ENCODE assay signal across 25 cellular contexts in the genomic region with DNA sequence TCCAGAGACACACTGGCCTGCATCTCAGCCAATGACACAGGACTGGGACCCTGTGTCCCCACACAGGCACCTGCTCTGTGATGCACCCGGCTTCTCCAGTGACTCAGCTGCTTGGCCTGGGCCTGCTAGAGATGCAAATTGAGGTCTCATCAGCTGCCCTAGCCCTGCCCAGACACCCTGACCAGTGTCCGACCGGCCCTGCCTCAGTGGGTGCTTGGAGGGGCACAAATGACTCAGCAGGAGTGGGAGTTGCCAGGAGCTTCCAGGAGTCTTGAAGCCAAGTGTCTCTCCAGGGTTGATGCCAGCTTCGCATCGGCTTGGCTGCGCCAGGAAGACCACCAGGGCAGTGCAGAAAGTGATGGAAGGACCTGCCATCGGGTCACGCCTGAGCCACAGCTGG.
DNase-seq lines count a peak whose midpoint lies in the region; ATAC-seq, FAIRE-seq and TF ChIP-seq lines count a peak whose summit lies in the region.
"Had no signal": no experiment of that assay in that cellular context is flagged by ENCODE, and none has a peak within 500 bp of the region (broad histone marks: within the 10 kb centered on the region; RNA-seq: fewer than 3 reads in every experiment).

No MANE protein-coding gene starts in this region.

- in situ Hi-C loops in IMR-90 (cut with MboI; ENCODE audit: low sequenced_read_pairs), result no loop called here

- H2BK5ac ChIP-seq in IMR-90 (ENCODE audit: low read depth, low read length, poor library complexity, severe bottlenecking) (no peak overlapping the region), neuronal stem cell (ENCODE audit: low read length) (no peak overlapping the region)

- H3K79me1 ChIP-seq in IMR-90 (ENCODE audit: low read depth in 1 of 2, low read length in 2 of 2), result no peaks in the 10 kb centered on the region
- H3K79me1 ChIP-seq in neuronal stem cell (ENCODE audit: low read depth, low read length), result no peaks in the 10 kb centered on the region

- H2BK15ac ChIP-seq in IMR-90 (ENCODE audit: low read depth, low read length), result no peak overlapping the region
- peak overlapping the region; percentile 6 for H2BK15ac ChIP-seq in neuronal stem cell (ENCODE audit: low read length)

- H4K5ac ChIP-seq in IMR-90 (ENCODE audit: low read depth, low read length), result no peak overlapping the region

- DNase-seq in IMR-90, result no peak
- no peak for DNase-seq in neuronal stem cell (ENCODE audit: low spot score)
- no peak for DNase-seq in cerebellum (ENCODE audit: low spot score)
- DNase-seq in urothelium cell line (ENCODE audit: low spot score), result no peak
- DNase-seq: 8988T; ACHN; BE2C; C1 segment of cervical spinal cord; CD4-positive, alpha-beta memory T cell; CD4-positive, CD25-positive, alpha-beta regulatory T cell; CD8-positive, alpha-beta memory T cell; COR-L47; DMS 273 treated with DMSO at 0.1 percent for 48 hours; DMS153; DMS53; DMS79; DND-41; EL; GDM1 had no signal

- no peak for TF ChIP-seq CTCF in IMR-90 (conservative IDR thresholded peaks at IDR 0.05; ENCODE audit: low read depth, low read length)

- no peak for TF ChIP-seq RAD21 in IMR-90 (IDR thresholded peaks at IDR 0.05; ENCODE audit: low read length)

- H3K36me3 ChIP-seq in IMR-90 (ENCODE audit: control insufficient read depth, insufficient read depth, low read length) (no peaks in the 10 kb centered on the region), neuronal stem cell (replicated peaks in 1 of 2; ENCODE audit: control insufficient read depth in 2 of 2, insufficient read depth in 2 of 2, low read length in 2 of 2) (no peaks in the 10 kb centered on the region)
- H3K36me3 ChIP-seq: BE2C, BLaER1 had no signal

- H4K8ac ChIP-seq in IMR-90 (ENCODE audit: low read depth in 2 of 2, low read length in 2 of 2) (no peak overlapping the region), neuronal stem cell (ENCODE audit: low read depth, low read length) (no peak overlapping the region)

- no peak overlapping the region for H2AK9ac ChIP-seq in IMR-90 (replicated peaks; ENCODE audit: low read depth, low read length, poor library complexity)

- H3K56ac ChIP-seq in IMR-90 (ENCODE audit: extremely low read depth, insufficient read depth, low read length), result no peak overlapping the region

- H3K14ac ChIP-seq in IMR-90 (replicated peaks; ENCODE audit: low read depth, low read length), result no peak overlapping the region
- H3K14ac ChIP-seq in neuronal stem cell (ENCODE audit: low read length), result peak overlapping the region; percentile 2

- H3K18ac ChIP-seq in IMR-90 (ENCODE audit: low read depth, low read length) (no peak overlapping the region), neuronal stem cell (ENCODE audit: low read length) (peak overlapping the region; percentile 5)

- no peak for ATAC-seq in IMR-90 (ENCODE audit: low read depth)
- ATAC-seq in HG02571 (IDR thresholded peaks at IDR 0.05; ENCODE audit: unreplicated experiment), result no peak
- ATAC-seq: GM12878 had no signal

- H2AFZ ChIP-seq in IMR-90 (replicated peaks; ENCODE audit: low read length, poor library complexity) (peak overlapping the region; percentile 21), neuronal stem cell (ENCODE audit: low read length) (no peak overlapping the region)

- no peak overlapping the region for H2BK12ac ChIP-seq in neuronal stem cell (ENCODE audit: low read length)

- H3K27me3 ChIP-seq in IMR-90 (ENCODE audit: control insufficient read depth, insufficient read depth, low read length), result no peaks in the 10 kb centered on the region
- no peaks in the 10 kb centered on the region for H3K27me3 ChIP-seq in neuronal stem cell (ENCODE audit: control insufficient read depth in 3 of 3, insufficient read depth in 3 of 3, low read depth in 1 of 3, low read length in 3 of 3)
- H3K27me3 ChIP-seq: BE2C, BLaER1 had no signal

- POLR2A ChIA-PET in IMR-90 (lab: Charles Lee; ENCODE audit: unreplicated experiment), result no interaction called here

- H3K9ac ChIP-seq in IMR-90 (ENCODE audit: low read depth, low read length), result no peak overlapping the region
- no peak overlapping the region for H3K9ac ChIP-seq in neuronal stem cell (ENCODE audit: low read depth, low read length, poor library complexity)
- H3K9ac ChIP-seq: BLaER1 had no signal

- peaks cover 56% of the 10 kb centered on the region for H3K9me3 ChIP-seq in IMR-90 (ENCODE audit: control insufficient read depth, insufficient read depth, low read length)
- H3K9me3 ChIP-seq in neuronal stem cell (replicated peaks in 1 of 2; ENCODE audit: control insufficient read depth in 2 of 2, insufficient read depth in 1 of 2, low read depth in 1 of 2, low read length in 2 of 2), result no peaks in the 10 kb centered on the region
- H3K9me3 ChIP-seq: BE2C, BLaER1 had no signal

- H4K20me1 ChIP-seq in IMR-90 (ENCODE audit: insufficient read depth, low read length), result no peaks in the 10 kb centered on the region
- H4K20me1 ChIP-seq: BLaER1 had no signal

- H3K4me1 ChIP-seq in IMR-90 (ENCODE audit: control insufficient read depth, insufficient read depth, low read length) (no peaks in the 10 kb centered on the region), neuronal stem cell (ENCODE audit: control insufficient read depth in 2 of 2, insufficient read depth in 1 of 2, low read depth in 1 of 2, low read length in 2 of 2) (peaks cover 0 to 7% of the 10 kb centered on the region in 2 donors)
- H3K4me1 ChIP-seq: BE2C, BLaER1 had no signal

- H3K4me3 ChIP-seq in IMR-90 (ENCODE audit: insufficient read depth, low read depth, low read length) (no peak overlapping the region), neuronal stem cell (ENCODE audit: low read length in 2 of 2) (no peak overlapping the region)
- H3K4me3 ChIP-seq: BLaER1, GM12878 had no signal

- no peak overlapping the region for H3K4me2 ChIP-seq in IMR-90 (ENCODE audit: low read depth, low read length)
- no peak overlapping the region for H3K4me2 ChIP-seq in neuronal stem cell (ENCODE audit: insufficient read depth, low read length, poor library complexity, severe bottlenecking)
- H3K4me2 ChIP-seq: BLaER1 had no signal

- dilution Hi-C loops in IMR-90 (cut with HindIII; ENCODE audit: low sequenced_read_pairs, unreplicated experiment), result no loop called here

- no peak overlapping the region for H3K27ac ChIP-seq in IMR-90 (ENCODE audit: insufficient read depth, low read length)
- H3K27ac ChIP-seq in neuronal stem cell (replicated peaks; ENCODE audit: low read length), result no peak overlapping the region
- H3K27ac ChIP-seq: BLaER1 had no signal

- no peak for TF ChIP-seq POLR2A in IMR-90 (IDR thresholded peaks at IDR 0.05; ENCODE audit: low read depth, low read length)

- no TSS peak for BruUV-seq in IMR-90 (replicated peaks; lab: Mats Ljungman, UMichigan)

- H2AK5ac ChIP-seq in IMR-90 (ENCODE audit: low read depth, low read length), result no peak overlapping the region
- peak overlapping the region; percentile 5 for H2AK5ac ChIP-seq in neuronal stem cell (ENCODE audit: low read depth, low read length)

- H4K91ac ChIP-seq in IMR-90 (ENCODE audit: insufficient read depth, low read depth, low read length), result no peak overlapping the region
- H4K91ac ChIP-seq in neuronal stem cell (ENCODE audit: low read depth, low read length, poor library complexity), result no peak overlapping the region

- H3K23ac ChIP-seq in IMR-90 (ENCODE audit: low read depth, low read length) (no peak overlapping the region), neuronal stem cell (ENCODE audit: low read depth, low read length, poor library complexity) (no peak overlapping the region)

- H3K4ac ChIP-seq in IMR-90 (ENCODE audit: low read depth, low read length) (no peak overlapping the region), neuronal stem cell (ENCODE audit: low read length) (no peak overlapping the region)

- no peak overlapping the region for H2BK20ac ChIP-seq in IMR-90 (ENCODE audit: low read depth, low read length)

- WGBS in IMR-90 (ENCODE audit: extremely low coverage in 2 of 2, insufficient read length in 1 of 2), 2 experiments, result 71% methylated on average over 6 of the region's 8 CpGs; no CpG with 5 or more reads in 1 of the 2 experiments
- no CpG with 5 or more reads among the region's 8 CpGs for WGBS in neuronal stem cell (ENCODE audit: extremely low coverage in 2 of 2, insufficient read length in 2 of 2, insufficient replicate concordance in 1 of 2), 2 donors

- CTCF ChIA-PET in IMR-90 (lab: Yijun Ruan, JAX), result no interaction called here

- no peaks in the 10 kb centered on the region for H3K9me1 ChIP-seq in IMR-90 (ENCODE audit: insufficient read depth, low read length)

- H2BK120ac ChIP-seq in IMR-90 (ENCODE audit: low read depth, low read length), result no peak overlapping the region
- no peak overlapping the region for H2BK120ac ChIP-seq in neuronal stem cell (ENCODE audit: low read depth, low read length)

- FAIRE-seq in urothelium cell line (lab: Jason Lieb, UNC), result no peak
- FAIRE-seq: A204.1, GM12878, GM12892, GM18507 had no signal

- intact Hi-C loops in IMR-90 (cut with micrococcal nuclease), result no loop called here

TF ChIP-seq in IMR-90, 13 proteins besides CTCF, POLR2A, EP300 and RAD21:
- TF ChIP-seq RCOR1 (IDR thresholded peaks at IDR 0.05; ENCODE audit: insufficient replicate concordance, low read length), result no peak
- TF ChIP-seq, protein P1, sequence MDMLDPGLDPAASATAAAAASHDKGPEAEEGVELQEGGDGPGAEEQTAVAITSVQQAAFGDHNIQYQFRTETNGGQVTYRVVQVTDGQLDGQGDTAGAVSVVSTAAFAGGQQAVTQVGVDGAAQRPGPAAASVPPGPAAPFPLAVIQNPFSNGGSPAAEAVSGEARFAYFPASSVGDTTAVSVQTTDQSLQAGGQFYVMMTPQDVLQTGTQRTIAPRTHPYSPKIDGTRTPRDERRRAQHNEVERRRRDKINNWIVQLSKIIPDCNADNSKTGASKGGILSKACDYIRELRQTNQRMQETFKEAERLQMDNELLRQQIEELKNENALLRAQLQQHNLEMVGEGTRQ (IDR thresholded peaks at IDR 0.05; ENCODE audit: low read depth, low read length), result no peak
- no peak for TF ChIP-seq MXI1 (IDR thresholded peaks at IDR 0.05; ENCODE audit: borderline replicate concordance, low read depth, low read length)
- TF ChIP-seq CEBPB (IDR thresholded peaks at IDR 0.05; ENCODE audit: low read depth, low read length), result no peak
- TF ChIP-seq RFX5 (IDR thresholded peaks at IDR 0.05; ENCODE audit: low read depth, low read length), result no peak
- no peak for TF ChIP-seq MAZ (IDR thresholded peaks at IDR 0.05; ENCODE audit: borderline replicate concordance, low read depth, low read length)
